ENCODE assay signal across 8 cellular contexts in genomic region chr17:29589524-29590260, GRCh38. TPM values are rescaled to one million over a fixed set of nuclear protein-coding genes. Genes with fewer than 3 reads are reported as not detected.
A peak's percentile ranks its signal among the peaks of the same experiment; 100 is the strongest.
DNase-seq lines count a peak whose midpoint lies in the region; ATAC-seq and TF ChIP-seq lines count a peak whose summit lies in the region.

A gene with protein sequence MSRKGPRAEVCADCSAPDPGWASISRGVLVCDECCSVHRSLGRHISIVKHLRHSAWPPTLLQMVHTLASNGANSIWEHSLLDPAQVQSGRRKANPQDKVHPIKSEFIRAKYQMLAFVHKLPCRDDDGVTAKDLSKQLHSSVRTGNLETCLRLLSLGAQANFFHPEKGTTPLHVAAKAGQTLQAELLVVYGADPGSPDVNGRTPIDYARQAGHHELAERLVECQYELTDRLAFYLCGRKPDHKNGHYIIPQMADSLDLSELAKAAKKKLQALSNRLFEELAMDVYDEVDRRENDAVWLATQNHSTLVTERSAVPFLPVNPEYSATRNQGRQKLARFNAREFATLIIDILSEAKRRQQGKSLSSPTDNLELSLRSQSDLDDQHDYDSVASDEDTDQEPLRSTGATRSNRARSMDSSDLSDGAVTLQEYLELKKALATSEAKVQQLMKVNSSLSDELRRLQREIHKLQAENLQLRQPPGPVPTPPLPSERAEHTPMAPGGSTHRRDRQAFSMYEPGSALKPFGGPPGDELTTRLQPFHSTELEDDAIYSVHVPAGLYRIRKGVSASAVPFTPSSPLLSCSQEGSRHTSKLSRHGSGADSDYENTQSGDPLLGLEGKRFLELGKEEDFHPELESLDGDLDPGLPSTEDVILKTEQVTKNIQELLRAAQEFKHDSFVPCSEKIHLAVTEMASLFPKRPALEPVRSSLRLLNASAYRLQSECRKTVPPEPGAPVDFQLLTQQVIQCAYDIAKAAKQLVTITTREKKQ (minus strand): TSS chr17:29589648. CDS start chr17:29589378, 270 bp downstream.

- no peaks in the 10 kb centered on the region for H3K27me3 Mint-ChIP-seq in activated T-helper 2 cell treated with anti-CD3 and anti-CD28 coated beads, Interferon-gamma antibody, Interleukin-2, Interleukin-4, amounts not matched to agents 10 μg/mL and 5 μg/mL and 100 μg/mL, durations not matched to agents 14 hours and 24 hours and 36 hours (ENCODE audit: low read depth)
- peaks cover 0 to 2% (median 0%) of the 10 kb centered on the region in 5 donors for H3K27me3 Mint-ChIP-seq in naive thymus-derived CD8-positive, alpha-beta T cell
- H3K27me3 Mint-ChIP-seq in stimulated activated naive CD8-positive, alpha-beta T cell treated with anti-CD3 and anti-CD28 coated beads, Interleukin-15, Interleukin-2, amounts not matched to agents 100 ng/mL and 50 ng/mL, for 24 hours: no peaks in the 10 kb centered on the region

- intact Hi-C loops in activated T-helper 2 cell treated with anti-CD3 and anti-CD28 coated beads, Interferon-gamma antibody, Interleukin-2, Interleukin-4, amounts not matched to agents 10 μg/mL and 5 μg/mL and 100 μg/mL, durations not matched to agents 14 hours and 24 hours and 36 hours (cut with micrococcal nuclease): loop anchor here (1.0 to 10.0 kb wide), 4 partner anchors 9 to 865 kb away; partner anchors contain the start of genes NEK8, TLCD1 and TP53I13

- ATAC-seq in GM21447 (IDR thresholded peaks at IDR 0.05; ENCODE audit: unreplicated experiment): peak; percentile 43
- peak; percentile 74 to 82 for ATAC-seq in naive thymus-derived CD8-positive, alpha-beta T cell

- H3K4me3 Mint-ChIP-seq in activated T-helper 2 cell treated with anti-CD3 and anti-CD28 coated beads, Interferon-gamma antibody, Interleukin-2, Interleukin-4, amounts not matched to agents 10 μg/mL and 5 μg/mL and 100 μg/mL, durations not matched to agents 14 hours and 24 hours and 36 hours (ENCODE audit: low read depth): peak within 1 kb of the TSS; percentile 87
- H3K4me3 Mint-ChIP-seq in naive thymus-derived CD8-positive, alpha-beta T cell: peak within 1 kb of the TSS; percentile 88 to 95 (median 94)
- H3K4me3 Mint-ChIP-seq in stimulated activated naive CD8-positive, alpha-beta T cell treated with anti-CD3 and anti-CD28 coated beads, Interleukin-15, Interleukin-2, amounts not matched to agents 100 ng/mL and 50 ng/mL, for 24 hours: peak within 1 kb of the TSS; percentile 94

- no peaks in the 10 kb centered on the region for H3K9me3 Mint-ChIP-seq in activated T-helper 2 cell treated with anti-CD3 and anti-CD28 coated beads, Interferon-gamma antibody, Interleukin-2, Interleukin-4, amounts not matched to agents 10 μg/mL and 5 μg/mL and 100 μg/mL, durations not matched to agents 14 hours and 24 hours and 36 hours
- no peaks in the 10 kb centered on the region for H3K9me3 Mint-ChIP-seq in naive thymus-derived CD8-positive, alpha-beta T cell
- H3K9me3 Mint-ChIP-seq in stimulated activated naive CD8-positive, alpha-beta T cell treated with anti-CD3 and anti-CD28 coated beads, Interleukin-15, Interleukin-2, amounts not matched to agents 100 ng/mL and 50 ng/mL, for 24 hours: no peaks in the 10 kb centered on the region

- H3K4me1 Mint-ChIP-seq in activated T-helper 2 cell treated with anti-CD3 and anti-CD28 coated beads, Interferon-gamma antibody, Interleukin-2, Interleukin-4, amounts not matched to agents 10 μg/mL and 5 μg/mL and 100 μg/mL, durations not matched to agents 14 hours and 24 hours and 36 hours (ENCODE audit: low read depth): peaks cover 52% of the 10 kb centered on the region
- peaks cover 25 to 78% (median 74%) of the 10 kb centered on the region in 4 donors for H3K4me1 Mint-ChIP-seq in naive thymus-derived CD8-positive, alpha-beta T cell
- peaks cover 78% of the 10 kb centered on the region for H3K4me1 Mint-ChIP-seq in stimulated activated naive CD8-positive, alpha-beta T cell treated with anti-CD3 and anti-CD28 coated beads, Interleukin-15, Interleukin-2, amounts not matched to agents 100 ng/mL and 50 ng/mL, for 24 hours (ENCODE audit: low read depth)

- no peaks in the 10 kb centered on the region for H3K36me3 Mint-ChIP-seq in activated T-helper 2 cell treated with anti-CD3 and anti-CD28 coated beads, Interferon-gamma antibody, Interleukin-2, Interleukin-4, amounts not matched to agents 10 μg/mL and 5 μg/mL and 100 μg/mL, durations not matched to agents 14 hours and 24 hours and 36 hours (ENCODE audit: low read depth)
- H3K36me3 Mint-ChIP-seq in naive thymus-derived CD8-positive, alpha-beta T cell: no peaks in the 10 kb centered on the region
- H3K36me3 Mint-ChIP-seq in stimulated activated naive CD8-positive, alpha-beta T cell treated with anti-CD3 and anti-CD28 coated beads, Interleukin-15, Interleukin-2, amounts not matched to agents 100 ng/mL and 50 ng/mL, for 24 hours (ENCODE audit: low read depth): no peaks in the 10 kb centered on the region

- peak; percentile 74 for DNase-seq in COLO829 (ENCODE audit: low spot score)
- peak; percentile 60 for DNase-seq in KG1 (lab: John Stamatoyannopoulos, UW)
- peak; percentile 89 for DNase-seq in RKO (ENCODE audit: low spot score)
- peak; percentile 81 for DNase-seq in activated T-helper 2 cell treated with anti-CD3 and anti-CD28 coated beads, Interferon-gamma antibody, Interleukin-2, Interleukin-4, amounts not matched to agents 10 μg/mL and 5 μg/mL and 100 μg/mL, durations not matched to agents 14 hours and 24 hours and 36 hours (ENCODE audit: low spot score)
- peak; percentile 68 for DNase-seq in fibroblast of mammary gland (ENCODE audit: low read depth)
- peak; percentile 72 to 89 (median 83) for DNase-seq in naive thymus-derived CD8-positive, alpha-beta T cell

- H3K27ac Mint-ChIP-seq in activated T-helper 2 cell treated with anti-CD3 and anti-CD28 coated beads, Interferon-gamma antibody, Interleukin-2, Interleukin-4, amounts not matched to agents 10 μg/mL and 5 μg/mL and 100 μg/mL, durations not matched to agents 14 hours and 24 hours and 36 hours: peak within 1 kb of the TSS; percentile 93
- peak within 1 kb of the TSS; percentile 78 to 95 (median 92) for H3K27ac Mint-ChIP-seq in naive thymus-derived CD8-positive, alpha-beta T cell
- H3K27ac Mint-ChIP-seq in stimulated activated naive CD8-positive, alpha-beta T cell treated with anti-CD3 and anti-CD28 coated beads, Interleukin-15, Interleukin-2, amounts not matched to agents 100 ng/mL and 50 ng/mL, for 24 hours: peak within 1 kb of the TSS; percentile 92

- H3K4me3 ChIP-seq in fibroblast of mammary gland (ENCODE audit: control insufficient read depth, low read depth, low read length): peak within 1 kb of the TSS; percentile 75

- POLR2A ChIA-PET in naive thymus-derived CD8-positive, alpha-beta T cell (lab: Charles Lee): interaction anchor here (2.4 kb wide), 1 partner anchor 26 kb away, joined by 31 read pairs; no protein-coding TSS in a partner anchor

- no peak for TF ChIP-seq CTCF in fibroblast of mammary gland (conservative IDR thresholded peaks at IDR 0.05; ENCODE audit: control insufficient read depth, insufficient read depth, low read depth, low read length)

RNA-seq across cellular contexts. Expression of the gene that starts here (rescaled TPM):
- total RNA-seq in activated T-helper 2 cell treated with anti-CD3 and anti-CD28 coated beads, Interferon-gamma antibody, Interleukin-2, Interleukin-4, amounts not matched to agents 10 μg/mL and 5 μg/mL and 100 μg/mL, durations not matched to agents 14 hours and 24 hours and 36 hours: 67.3 and 72.4 TPM in 2 replicates
- total RNA-seq in naive thymus-derived CD8-positive, alpha-beta T cell: 10 to 100 TPM; 51.6 to 58.2 TPM
- 10 to 100 TPM in 1 of 3 donors, 1 to 10 TPM in 2; 4.4 to 27.7 (median 6.7) TPM for polyA plus RNA-seq in naive thymus-derived CD8-positive, alpha-beta T cell

Comparison
In these comparisons a context has a peak if more than half of its experiments do, and no peak if none do; other contexts are left out.
1. Peak in every context shown above with its lines: DNase-seq, ATAC-seq and H3K4me3 ChIP-seq.